10 cellular contexts compared by ENCODE assay signal in genomic region chr2:108536133-108536780, GRCh38. TPM values are rescaled to one million over a fixed set of nuclear protein-coding genes. Genes with fewer than 3 reads are reported as not detected.
DNase-seq lines count a peak whose midpoint lies in the region; ATAC-seq lines count a peak whose summit lies in the region.
"Had no signal": no experiment of that assay in that cellular context is flagged by ENCODE, and none has a peak within 500 bp of the region (broad histone marks: within the 10 kb centered on the region; RNA-seq: fewer than 3 reads in every experiment).

No MANE protein-coding gene starts in this region.

- H3K4me1 ChIP-seq in skeletal muscle tissue (ENCODE audit: control insufficient read depth in 3 of 3, insufficient read depth in 3 of 3, low read length in 3 of 3): peaks cover 15 to 32% (median 26%) of the 10 kb centered on the region in 3 donors

- DNase-seq in activated CD4-positive, alpha-beta memory T cell treated with anti-CD3 and anti-CD28 coated beads for 36 hours: no peak
- no peak for DNase-seq in activated CD4-positive, alpha-beta memory T cell treated with anti-CD3 and anti-CD28 coated beads, Interleukin-2, amount 10 ng/mL, durations not matched to agents 7 days and 5 days
- DNase-seq in SW480 (ENCODE audit: low spot score) (peak; percentile 40), fibroblast of peridontal ligament (ENCODE audit: extremely low read depth) (peak; percentile 20), NCI-H1105 (lab: John Stamatoyannopoulos, UW) (no peak)
- DNase-seq in stimulated activated CD4-positive, alpha-beta T cell treated with anti-CD3 and anti-CD28 coated beads, Interleukin-2, amount 100 ng/mL, for 24 hours: no peak
- DNase-seq: amniotic stem cell had no signal

- no peak overlapping the region for H3K27ac Mint-ChIP-seq in activated CD4-positive, alpha-beta memory T cell treated with anti-CD3 and anti-CD28 coated beads for 36 hours
- no peak overlapping the region for H3K27ac Mint-ChIP-seq in activated CD4-positive, alpha-beta memory T cell treated with anti-CD3 and anti-CD28 coated beads, Interleukin-2, amount 10 ng/mL, durations not matched to agents 7 days and 5 days

- POLR2A ChIA-PET in activated CD4-positive, alpha-beta memory T cell treated with anti-CD3 and anti-CD28 coated beads for 36 hours (lab: Charles Lee): no interaction called here
- POLR2A ChIA-PET in activated CD4-positive, alpha-beta memory T cell treated with anti-CD3 and anti-CD28 coated beads, Interleukin-2, amount 10 ng/mL, durations not matched to agents 7 days and 5 days (lab: Charles Lee): interaction anchor here (1.2 to 3.4 kb wide), 2 partner anchors 75 to 88 kb away, joined by 3 to 34 read pairs; partner anchors contain the start of gene GCC2

- H3K9me3 ChIP-seq in skeletal muscle tissue (ENCODE audit: control insufficient read depth in 3 of 3, low read length in 3 of 3): no peaks in the 10 kb centered on the region

- H3K36me3 Mint-ChIP-seq in activated CD4-positive, alpha-beta memory T cell treated with anti-CD3 and anti-CD28 coated beads for 36 hours: peaks cover 5% of the 10 kb centered on the region
- H3K36me3 Mint-ChIP-seq in activated CD4-positive, alpha-beta memory T cell treated with anti-CD3 and anti-CD28 coated beads, Interleukin-2, amount 10 ng/mL, durations not matched to agents 7 days and 5 days (ENCODE audit: low read depth): peaks cover 9% of the 10 kb centered on the region

- CTCF ChIA-PET in activated CD4-positive, alpha-beta memory T cell treated with anti-CD3 and anti-CD28 coated beads for 36 hours (lab: Charles Lee): interaction anchor here (1.1 to 2.3 kb wide), 3 partner anchors 33 to 51 kb away, joined by 3 to 11 read pairs (median 3); no protein-coding TSS in a partner anchor
- CTCF ChIA-PET in activated CD4-positive, alpha-beta memory T cell treated with anti-CD3 and anti-CD28 coated beads, Interleukin-2, amount 10 ng/mL, durations not matched to agents 7 days and 5 days (lab: Charles Lee): interaction anchor here (1.3 to 1.7 kb wide), 2 partner anchors 47 to 100 kb away, joined by 5 to 7 read pairs; no protein-coding TSS in a partner anchor

- no peaks in the 10 kb centered on the region for H3K9me3 Mint-ChIP-seq in activated CD4-positive, alpha-beta memory T cell treated with anti-CD3 and anti-CD28 coated beads for 36 hours
- no peaks in the 10 kb centered on the region for H3K9me3 Mint-ChIP-seq in activated CD4-positive, alpha-beta memory T cell treated with anti-CD3 and anti-CD28 coated beads, Interleukin-2, amount 10 ng/mL, durations not matched to agents 7 days and 5 days

- no peak for ATAC-seq in HG02973 (IDR thresholded peaks at IDR 0.05; ENCODE audit: unreplicated experiment)

- H3K4me1 Mint-ChIP-seq in activated CD4-positive, alpha-beta memory T cell treated with anti-CD3 and anti-CD28 coated beads for 36 hours (ENCODE audit: low read depth): peaks cover 26% of the 10 kb centered on the region
- peaks cover 42% of the 10 kb centered on the region for H3K4me1 Mint-ChIP-seq in activated CD4-positive, alpha-beta memory T cell treated with anti-CD3 and anti-CD28 coated beads, Interleukin-2, amount 10 ng/mL, durations not matched to agents 7 days and 5 days

- H3K27me3 Mint-ChIP-seq in activated CD4-positive, alpha-beta memory T cell treated with anti-CD3 and anti-CD28 coated beads for 36 hours: no peaks in the 10 kb centered on the region
- no peaks in the 10 kb centered on the region for H3K27me3 Mint-ChIP-seq in activated CD4-positive, alpha-beta memory T cell treated with anti-CD3 and anti-CD28 coated beads, Interleukin-2, amount 10 ng/mL, durations not matched to agents 7 days and 5 days

- H3K27ac ChIP-seq in skeletal muscle tissue (ENCODE audit: low read depth, low read length): peak overlapping the region; percentile 46
- H3K27ac ChIP-seq: C4-2B had no signal

- H3K4me3 ChIP-seq in skeletal muscle tissue (ENCODE audit: low read length in 3 of 3): peak overlapping the region in 2 of 3 donors; percentile 60 to 77

- H3K27me3 ChIP-seq in skeletal muscle tissue (ENCODE audit: control insufficient read depth in 3 of 3, insufficient read depth in 3 of 3, low read length in 3 of 3): no peaks in the 10 kb centered on the region

- H3K36me3 ChIP-seq in skeletal muscle tissue (ENCODE audit: control insufficient read depth in 3 of 3, insufficient read depth in 3 of 3, low read length in 3 of 3): no peaks in the 10 kb centered on the region

- peak overlapping the region in 2 of 3 donors; percentile 10 to 83 for H3K9ac ChIP-seq in skeletal muscle tissue (ENCODE audit: low read depth in 1 of 3, low read length in 3 of 3)

- intact Hi-C loops in activated CD4-positive, alpha-beta memory T cell treated with anti-CD3 and anti-CD28 coated beads for 36 hours (cut with micrococcal nuclease): no loop called here

- peak overlapping the region; percentile 17 for H3K4me3 Mint-ChIP-seq in activated CD4-positive, alpha-beta memory T cell treated with anti-CD3 and anti-CD28 coated beads for 36 hours
- H3K4me3 Mint-ChIP-seq in activated CD4-positive, alpha-beta memory T cell treated with anti-CD3 and anti-CD28 coated beads, Interleukin-2, amount 10 ng/mL, durations not matched to agents 7 days and 5 days: no peak overlapping the region

RNA-seq across cellular contexts. Expression of gene LIMS1, which starts 2.0 kb away (rescaled TPM):
- 100 to 1,000 TPM; 102 to 104 TPM for total RNA-seq in activated CD4-positive, alpha-beta memory T cell treated with anti-CD3 and anti-CD28 coated beads for 36 hours
- total RNA-seq in activated CD4-positive, alpha-beta memory T cell treated with anti-CD3 and anti-CD28 coated beads, Interleukin-2, amount 10 ng/mL, durations not matched to agents 7 days and 5 days: 100 to 1,000 TPM; 129 to 136 TPM
- 26.6 TPM for total RNA-seq in skeletal muscle tissue

Comparison
In these comparisons a context has a peak if more than half of its experiments do, and no peak if none do; other contexts are left out.
1. DNase-seq: peak in SW480 (single experiment) and fibroblast of peridontal ligament (single experiment); none in activated CD4-positive, alpha-beta memory T cell treated with anti-CD3 and anti-CD28 coated beads for 36 hours (single experiment), activated CD4-positive, alpha-beta memory T cell treated with anti-CD3 and anti-CD28 coated beads, Interleukin-2, amount 10 ng/mL, durations not matched to agents 7 days and 5 days (single experiment), NCI-H1105 (single experiment) and stimulated activated CD4-positive, alpha-beta T cell treated with anti-CD3 and anti-CD28 coated beads, Interleukin-2, amount 100 ng/mL, for 24 hours (0 of 2).